Comparison of ENCODE assay signal across 15 cellular contexts in genomic region chr10:27372095-27372494, GRCh38.
"Had no signal": no experiment of that assay in that cellular context is flagged by ENCODE, and none has a peak within 500 bp of the region (broad histone marks: within the 10 kb centered on the region; RNA-seq: fewer than 3 reads in every experiment).

No MANE protein-coding gene starts in this region.

- H3K9me3 ChIP-seq: ovary, sigmoid colon, spleen, testis had no signal

- H3K36me3 ChIP-seq: ovary, sigmoid colon, spleen had no signal

- H3K27me3 ChIP-seq: ovary, testis had no signal

- H3K27ac ChIP-seq: ovary, sigmoid colon, spleen, testis had no signal

- ATAC-seq: naive thymus-derived CD8-positive, alpha-beta T cell; stimulated activated memory B cell treated with anti-CD40 and anti-IgM and Interleukin-4, amounts not matched to agents 10 μg/mL and 1 μg/mL and 100 μg/mL, for 72 hours had no signal

- H3K4me1 ChIP-seq: sigmoid colon, spleen, testis had no signal

- DNase-seq: activated B cell treated with CpG ODN at 0.5 μM for 24 hours; activated CD4-positive, alpha-beta memory T cell treated with anti-CD3 and anti-CD28 coated beads for 36 hours; activated CD4-positive, alpha-beta T cell treated with anti-CD3 and anti-CD28 coated beads for 4 hours; activated gamma-delta T cell treated with Interleukin-2 at 50 U/mL for 16 hours; activated T-cell treated with anti-CD3 and anti-CD28 coated beads for 4 hours; amniotic stem cell; central memory CD4-positive, alpha-beta T cell; mesendoderm; naive thymus-derived CD8-positive, alpha-beta T cell; ovary; sigmoid colon; spleen; stimulated activated CD4-positive, alpha-beta T cell treated with anti-CD3 and anti-CD28 coated beads, Interleukin-4, amount 100 ng/mL, for 4 hours had no signal

- H3K4me3 ChIP-seq: ovary, sigmoid colon, spleen, testis had no signal
